36 cellular contexts compared by ENCODE assay signal in genomic region chr15:64528871-64529270, GRCh38.
"Had no signal": no experiment of that assay in that cellular context is flagged by ENCODE, and none has a peak within 500 bp of the region (broad histone marks: within the 10 kb centered on the region; RNA-seq: fewer than 3 reads in every experiment).

No MANE protein-coding gene starts in this region.

- ATAC-seq: activated CD4-positive, alpha-beta T cell treated with anti-CD3 and anti-CD28 coated beads for 36 hours; activated CD4-positive, CD25-positive, alpha-beta regulatory T cell treated with anti-CD3 and anti-CD28 coated beads, Interleukin-2, amount 50 U/mL, for 24 hours; activated CD8-positive, alpha-beta memory T cell treated with anti-CD3 and anti-CD28 coated beads, Interleukin-2, amount 10 ng/mL, durations not matched to agents 7 days and 5 days; activated CD8-positive, alpha-beta T cell treated with anti-CD3 and anti-CD28 coated beads, Interleukin-2, amount 10 ng/mL, durations not matched to agents 7 days and 5 days; WTC11 had no signal

- H3K4me3 ChIP-seq: ascending aorta, cardiac muscle cell had no signal

- H3K9me3 Mint-ChIP-seq: activated CD4-positive, alpha-beta memory T cell treated with anti-CD3 and anti-CD28 coated beads, Interleukin-2, amount 10 ng/mL, durations not matched to agents 7 days and 5 days; activated naive CD4-positive, alpha-beta T cell treated with anti-CD3 and anti-CD28 coated beads, Interleukin-2, amount 10 ng/mL, durations not matched to agents 7 days and 5 days; activated naive CD4-positive, alpha-beta T cell treated with anti-CD3 and anti-CD28 coated beads, Interleukin-2, amount 50 U/mL, for 24 hours; activated T-cell treated with anti-CD3 and anti-CD28 coated beads, Interleukin-2, amount 50 U/mL, for 24 hours; activated T-helper 2 cell treated with anti-CD3 and anti-CD28 coated beads, Interferon-gamma antibody, Interleukin-2, Interleukin-4, amounts not matched to agents 10 μg/mL and 5 μg/mL and 100 μg/mL, durations not matched to agents 14 hours and 24 hours and 36 hours; central memory CD8-positive, alpha-beta T cell; T-helper 1 cell treated with Interleukin-12 subunit alpha and Interleukin-12 subunit beta and Interleukin-4 antibody, amounts not matched to agents 30 μg/mL and 1 μg/mL, for 36 hours; T-helper 2 cell treated with Interferon-gamma antibody and Interleukin-4, amounts not matched to agents 5 μg/mL and 100 μg/mL, for 36 hours; WTC11 had no signal

- H3K27me3 ChIP-seq: ascending aorta, cardiac muscle cell had no signal

- H3K27ac Mint-ChIP-seq: activated CD4-positive, alpha-beta memory T cell treated with anti-CD3 and anti-CD28 coated beads, Interleukin-2, amount 10 ng/mL, durations not matched to agents 7 days and 5 days; activated CD4-positive, alpha-beta T cell treated with anti-CD3 and anti-CD28 coated beads for 36 hours; activated CD4-positive, alpha-beta T cell treated with anti-CD3 and anti-CD28 coated beads, Interleukin-2, amount 10 ng/mL, durations not matched to agents 7 days and 5 days; activated CD8-positive, alpha-beta memory T cell treated with anti-CD3 and anti-CD28 coated beads, Interleukin-2, amount 10 ng/mL, durations not matched to agents 7 days and 5 days; activated CD8-positive, alpha-beta T cell treated with anti-CD3 and anti-CD28 coated beads, Interleukin-2, amount 10 ng/mL, durations not matched to agents 7 days and 5 days; activated naive CD4-positive, alpha-beta T cell treated with anti-CD3 and anti-CD28 coated beads, Interleukin-2, amount 10 ng/mL, durations not matched to agents 7 days and 5 days; activated naive CD4-positive, alpha-beta T cell treated with anti-CD3 and anti-CD28 coated beads, Interleukin-2, amount 50 U/mL, for 24 hours; activated naive CD8-positive, alpha-beta T cell treated with anti-CD3 and anti-CD28 coated beads for 36 hours; activated T-cell treated with anti-CD3 and anti-CD28 coated beads, Interleukin-2, amount 50 U/mL, for 24 hours; activated T-helper 2 cell treated with anti-CD3 and anti-CD28 coated beads, Interferon-gamma antibody, Interleukin-2, Interleukin-4, amounts not matched to agents 10 μg/mL and 5 μg/mL and 100 μg/mL, durations not matched to agents 14 hours and 24 hours and 36 hours; brain; T-helper 1 cell treated with Interleukin-12 subunit alpha and Interleukin-12 subunit beta and Interleukin-4 antibody, amounts not matched to agents 30 μg/mL and 1 μg/mL, for 36 hours; WTC11 had no signal

- H3K27me3 Mint-ChIP-seq: activated CD4-positive, alpha-beta memory T cell treated with anti-CD3 and anti-CD28 coated beads, Interleukin-2, amount 10 ng/mL, durations not matched to agents 7 days and 5 days; activated CD4-positive, alpha-beta T cell treated with anti-CD3 and anti-CD28 coated beads for 36 hours; activated CD4-positive, alpha-beta T cell treated with anti-CD3 and anti-CD28 coated beads, Interleukin-2, amount 10 ng/mL, durations not matched to agents 7 days and 5 days; activated CD8-positive, alpha-beta memory T cell treated with anti-CD3 and anti-CD28 coated beads, Interleukin-2, amount 10 ng/mL, durations not matched to agents 7 days and 5 days; activated naive CD4-positive, alpha-beta T cell treated with anti-CD3 and anti-CD28 coated beads, Interleukin-2, amount 10 ng/mL, durations not matched to agents 7 days and 5 days; activated naive CD4-positive, alpha-beta T cell treated with anti-CD3 and anti-CD28 coated beads, Interleukin-2, amount 50 U/mL, for 24 hours; activated naive CD8-positive, alpha-beta T cell treated with anti-CD3 and anti-CD28 coated beads for 36 hours; activated T-cell treated with anti-CD3 and anti-CD28 coated beads, Interleukin-2, amount 50 U/mL, for 24 hours; brain; central memory CD8-positive, alpha-beta T cell had no signal

- H3K27ac ChIP-seq: ascending aorta, cardiac muscle cell, WERI-Rb-1 had no signal

- DNase-seq: activated CD4-positive, alpha-beta memory T cell treated with anti-CD3 and anti-CD28 coated beads, Interleukin-2, amount 10 ng/mL, durations not matched to agents 7 days and 5 days; activated CD4-positive, alpha-beta T cell treated with anti-CD3 and anti-CD28 coated beads for 1 hour; activated CD4-positive, alpha-beta T cell treated with anti-CD3 and anti-CD28 coated beads for 36 hours; activated CD4-positive, alpha-beta T cell treated with anti-CD3 and anti-CD28 coated beads for 48 hours; activated CD4-positive, alpha-beta T cell treated with anti-CD3 and anti-CD28 coated beads, Interleukin-2, amount 10 ng/mL, durations not matched to agents 7 days and 5 days; activated CD4-positive, alpha-beta T cell treated with anti-CD3 and anti-CD28 coated beads, Interleukin-2, amount 50 U/mL, for 48 hours; activated CD4-positive, CD25-positive, alpha-beta regulatory T cell; activated CD8-positive, alpha-beta memory T cell treated with anti-CD3 and anti-CD28 coated beads for 24 hours; activated CD8-positive, alpha-beta memory T cell treated with anti-CD3 and anti-CD28 coated beads, Interleukin-2, amount 10 ng/mL, durations not matched to agents 7 days and 5 days; activated CD8-positive, alpha-beta memory T cell treated with anti-CD3 and anti-CD28 coated beads, Interleukin-2, amount 50 U/mL, for 48 hours; activated CD8-positive, alpha-beta T cell treated with anti-CD3 and anti-CD28 coated beads, Interleukin-2, amount 10 ng/mL, durations not matched to agents 7 days and 5 days; activated effector memory CD4-positive, alpha-beta T cell treated with Interleukin-2 at 50 U/mL for 16 hours; activated gamma-delta T cell; activated naive CD4-positive, alpha-beta T cell treated with anti-CD3 and anti-CD28 coated beads, Interleukin-2, amount 10 ng/mL, durations not matched to agents 7 days and 5 days; activated naive CD4-positive, alpha-beta T cell treated with Interleukin-2 at 50 U/mL for 16 hours; activated naive CD8-positive, alpha-beta T cell treated with anti-CD3 and anti-CD28 coated beads for 36 hours; activated T-cell treated with anti-CD3 and anti-CD28 coated beads, Interleukin-2, amount 50 U/mL, for 24 hours; activated T-cell treated with anti-CD3 and anti-CD28 coated beads, Interleukin-2, amount 50 U/mL, for 48 hours; amygdala; anterior cingulate cortex; caudate nucleus; cerebellar nuclear complex; T-helper 1 cell; T-helper 2 cell; T-helper 9 cell; WERI-Rb-1 had no signal

- H3K4me1 ChIP-seq: ascending aorta had no signal

- H3K36me3 ChIP-seq: ascending aorta, cardiac muscle cell had no signal

- H3K9me3 ChIP-seq: ascending aorta had no signal

- H3K4me3 Mint-ChIP-seq: activated CD4-positive, alpha-beta memory T cell treated with anti-CD3 and anti-CD28 coated beads, Interleukin-2, amount 10 ng/mL, durations not matched to agents 7 days and 5 days; activated CD4-positive, alpha-beta T cell treated with anti-CD3 and anti-CD28 coated beads for 36 hours; activated CD4-positive, alpha-beta T cell treated with anti-CD3 and anti-CD28 coated beads, Interleukin-2, amount 10 ng/mL, durations not matched to agents 7 days and 5 days; activated CD8-positive, alpha-beta memory T cell treated with anti-CD3 and anti-CD28 coated beads, Interleukin-2, amount 10 ng/mL, durations not matched to agents 7 days and 5 days; activated CD8-positive, alpha-beta T cell treated with anti-CD3 and anti-CD28 coated beads, Interleukin-2, amount 10 ng/mL, durations not matched to agents 7 days and 5 days; activated naive CD4-positive, alpha-beta T cell treated with anti-CD3 and anti-CD28 coated beads, Interleukin-2, amount 10 ng/mL, durations not matched to agents 7 days and 5 days; activated naive CD4-positive, alpha-beta T cell treated with anti-CD3 and anti-CD28 coated beads, Interleukin-2, amount 50 U/mL, for 24 hours; activated naive CD8-positive, alpha-beta T cell treated with anti-CD3 and anti-CD28 coated beads for 36 hours; activated T-cell treated with anti-CD3 and anti-CD28 coated beads, Interleukin-2, amount 50 U/mL, for 24 hours; brain; central memory CD8-positive, alpha-beta T cell; T-helper 1 cell treated with Interleukin-12 subunit alpha and Interleukin-12 subunit beta and Interleukin-4 antibody, amounts not matched to agents 30 μg/mL and 1 μg/mL, for 36 hours; T-helper 2 cell treated with Interferon-gamma antibody and Interleukin-4, amounts not matched to agents 5 μg/mL and 100 μg/mL, for 36 hours; WTC11 had no signal
